ENCODE assay signal across 23 cellular contexts in the genomic region with DNA sequence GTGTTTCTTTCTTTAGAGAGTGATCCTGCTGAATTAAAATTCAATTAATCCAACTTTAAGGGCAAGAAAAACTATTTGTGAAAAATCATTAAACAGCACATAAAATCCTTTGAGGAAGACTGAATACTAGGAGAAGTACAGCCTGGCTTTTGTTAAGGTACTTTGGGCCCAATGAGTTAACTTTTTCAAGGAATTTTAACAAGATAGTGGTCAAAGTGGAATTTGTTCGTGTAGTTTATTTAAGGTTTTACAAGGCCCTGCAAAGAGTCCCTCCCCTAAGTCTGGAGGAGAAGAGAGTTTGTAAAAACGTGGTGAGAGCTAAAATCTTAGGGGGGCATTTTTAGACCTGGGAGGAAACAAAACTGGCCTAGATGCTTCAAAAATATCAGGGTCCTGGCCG. TPM values are rescaled to one million over a fixed set of nuclear protein-coding genes. Genes with fewer than 3 reads are reported as not detected.
DNase-seq lines count a peak whose midpoint lies in the region; ATAC-seq and TF ChIP-seq lines count a peak whose summit lies in the region.
"Had no signal": no experiment of that assay in that cellular context is flagged by ENCODE, and none has a peak within 500 bp of the region (broad histone marks: within the 10 kb centered on the region; RNA-seq: fewer than 3 reads in every experiment).

No MANE protein-coding gene starts in this region.

- no peak overlapping the region for H3K18ac ChIP-seq in H9 (ENCODE audit: insufficient read length, low read depth, low read length)

- no peak overlapping the region for H3K4ac ChIP-seq in H9 (ENCODE audit: low read depth, low read length)

- no peak overlapping the region for H4K8ac ChIP-seq in H9 (replicated peaks; ENCODE audit: insufficient read length, low read depth, low read length)

- H3K9me2 ChIP-seq in hepatocyte (replicated peaks; ENCODE audit: insufficient read depth) = no peaks in the 10 kb centered on the region
- H3K9me2 ChIP-seq: SK-N-SH had no signal

- POLR2A ChIA-PET in BJ (lab: Charles Lee) = no interaction called here

- no CpG with 5 or more reads among the region's 3 CpGs for WGBS in H9 (ENCODE audit: extremely low coverage, insufficient read length, low lambda C conversion rate)
- 18% methylated on average over 3 of the region's 3 CpGs for WGBS in hepatocyte (ENCODE audit: low lambda C conversion rate, missing lambda C conversion rate)

- no peak overlapping the region for H4K5ac ChIP-seq in H9 (ENCODE audit: insufficient read length, low read depth, low read length)

- H3K36me3 ChIP-seq in BJ (ENCODE audit: control insufficient read depth, insufficient read depth, low read length) = no peaks in the 10 kb centered on the region
- H3K36me3 ChIP-seq in hepatocyte (replicated peaks; ENCODE audit: insufficient read depth, low read depth) = no peaks in the 10 kb centered on the region
- H3K36me3 ChIP-seq: BLaER1 treated with 17β-estradiol and CSF1 and Interleukin-3, amounts not matched to agents 10 nM and 100 nM had no signal

- H3K27ac Mint-ChIP-seq in H9 (peak overlapping the region; percentile 37 to 73 (median 57); a peak in 5 of 7 replicates), T-helper 17 cell (peak overlapping the region; percentile 47)
- no peak overlapping the region for H3K27ac Mint-ChIP-seq in activated naive CD8-positive, alpha-beta T cell treated with anti-CD3 and anti-CD28 coated beads for 36 hours
- H3K27ac Mint-ChIP-seq: CD4-positive, alpha-beta T cell; IgD-negative memory B cell had no signal

- H4K20me1 ChIP-seq in H9 (ENCODE audit: control insufficient read depth, insufficient read depth, insufficient read length) (no peaks in the 10 kb centered on the region), hepatocyte (ENCODE audit: insufficient read depth, poor library complexity, severe bottlenecking) (no peaks in the 10 kb centered on the region)
- H4K20me1 ChIP-seq: BLaER1 treated with 17β-estradiol and CSF1 and Interleukin-3, amounts not matched to agents 10 nM and 100 nM had no signal

- H3K27me3 ChIP-seq in BJ (ENCODE audit: control insufficient read depth, insufficient read depth, low read length) = peaks cover 3% of the 10 kb centered on the region; the same call in 1 of the 2 replicates
- H3K27me3 ChIP-seq in H9 (ENCODE audit: insufficient read depth, low read length) = no peaks in the 10 kb centered on the region
- no peaks in the 10 kb centered on the region for H3K27me3 ChIP-seq in hepatocyte
- H3K27me3 ChIP-seq: BLaER1 treated with 17β-estradiol and CSF1 and Interleukin-3, amounts not matched to agents 10 nM and 100 nM had no signal

- no peak overlapping the region for H2BK20ac ChIP-seq in H9 (ENCODE audit: low read depth, low read length, poor library complexity, severe bottlenecking)

- H3K56ac ChIP-seq in H9 (ENCODE audit: insufficient read length, low read depth, low read length) = no peak overlapping the region

- H3K4me2 ChIP-seq in H9 (ENCODE audit: insufficient read depth, insufficient read length, low read length) (no peak overlapping the region), hepatocyte (peak overlapping the region; percentile 21)
- H3K4me2 ChIP-seq: BLaER1 treated with 17β-estradiol and CSF1 and Interleukin-3, amounts not matched to agents 10 nM and 100 nM; SK-N-SH had no signal

- no peak overlapping the region for H3K23ac ChIP-seq in H9 (ENCODE audit: insufficient read length, low read depth, low read length)

- H2BK120ac ChIP-seq in H9 (ENCODE audit: low read depth, low read length, poor library complexity, severe bottlenecking) = no peak overlapping the region

- no peak overlapping the region for H2BK12ac ChIP-seq in H9 (ENCODE audit: insufficient read length, low read depth, low read length)

- H3K4me1 Mint-ChIP-seq in H9 (peaks cover 37 to 41% of the 10 kb centered on the region in 2 experiments), T-helper 17 cell (peaks cover 3% of the 10 kb centered on the region)
- H3K4me1 Mint-ChIP-seq in activated naive CD8-positive, alpha-beta T cell treated with anti-CD3 and anti-CD28 coated beads for 36 hours = no peaks in the 10 kb centered on the region

- H3K9me3 ChIP-seq in H9 (ENCODE audit: control insufficient read depth, low read depth, low read length) (no peaks in the 10 kb centered on the region), T-helper 17 cell (ENCODE audit: control insufficient read depth, low read length, poor library complexity, severe bottlenecking) (no peaks in the 10 kb centered on the region), hepatocyte (ENCODE audit: low read depth) (no peaks in the 10 kb centered on the region)
- H3K9me3 ChIP-seq: BLaER1 treated with 17β-estradiol and CSF1 and Interleukin-3, amounts not matched to agents 10 nM and 100 nM; SK-N-SH had no signal

- H3K4me3 ChIP-seq in BJ (ENCODE audit: low read depth, low read length) (no peak overlapping the region), hepatocyte (no peak overlapping the region), foreskin fibroblast (ENCODE audit: low read depth in 1 of 2, low read length in 2 of 2) (no peak overlapping the region)
- H3K4me3 ChIP-seq: BLaER1 treated with 17β-estradiol and CSF1 and Interleukin-3, amounts not matched to agents 10 nM and 100 nM had no signal

- H3K79me2 ChIP-seq in H9 (ENCODE audit: insufficient read depth, low read length) (0 out of 2 replicates have a peak, but pooled peaks cover 2% of the 10 kb centered on the region), hepatocyte (peaks cover 8% of the 10 kb centered on the region)

- no peaks in the 10 kb centered on the region for H3K23me2 ChIP-seq in H9 (ENCODE audit: insufficient read length, low read depth, low read length, poor library complexity, severe bottlenecking)

- no peak overlapping the region for H3K14ac ChIP-seq in H9 (ENCODE audit: insufficient read depth, low read length)

- peaks cover 1% of the 10 kb centered on the region; the same call in 1 of the 2 replicates for H3K27me3 Mint-ChIP-seq in H9 (ENCODE audit: low read depth)
- no peaks in the 10 kb centered on the region for H3K27me3 Mint-ChIP-seq in T-helper 17 cell
- H3K27me3 Mint-ChIP-seq in activated naive CD8-positive, alpha-beta T cell treated with anti-CD3 and anti-CD28 coated beads for 36 hours = no peaks in the 10 kb centered on the region
- H3K27me3 Mint-ChIP-seq: CD4-positive, alpha-beta T cell; IgD-negative memory B cell had no signal

- no peak overlapping the region for H2AK5ac ChIP-seq in H9 (ENCODE audit: insufficient read length, low read length)

- CTCF ChIA-PET in BJ (lab: Yijun Ruan, JAX) = interaction anchor here (2.2 kb wide), 1 partner anchor 10 kb away, joined by 11 read pairs; no protein-coding TSS in a partner anchor

- H3T11ph ChIP-seq in H9 (ENCODE audit: low read length) = no peak overlapping the region

- no peak overlapping the region for H3K4me3 Mint-ChIP-seq in H9
- no peak overlapping the region for H3K4me3 Mint-ChIP-seq in T-helper 17 cell
- H3K4me3 Mint-ChIP-seq in activated naive CD8-positive, alpha-beta T cell treated with anti-CD3 and anti-CD28 coated beads for 36 hours = no peak overlapping the region
- H3K4me3 Mint-ChIP-seq: CD4-positive, alpha-beta T cell; IgD-negative memory B cell had no signal

- no peak overlapping the region for H2BK15ac ChIP-seq in H9 (ENCODE audit: low read depth, low read length)

- H3K9me3 Mint-ChIP-seq in H9 = peaks cover 5 to 9% of the 10 kb centered on the region in 2 experiments
- H3K9me3 Mint-ChIP-seq in activated naive CD8-positive, alpha-beta T cell treated with anti-CD3 and anti-CD28 coated beads for 36 hours = no peaks in the 10 kb centered on the region
- H3K9me3 Mint-ChIP-seq: CD4-positive, alpha-beta T cell; IgD-negative memory B cell had no signal

- ATAC-seq in T-helper 17 cell (no peak), HG03571 (IDR thresholded peaks at IDR 0.05; ENCODE audit: unreplicated experiment) (no peak)

- no peak for TF ChIP-seq CTCF in BJ (IDR thresholded peaks at IDR 0.05; ENCODE audit: insufficient read depth, low read depth, low read length)
- TF ChIP-seq CTCF in H9 (conservative IDR thresholded peaks at IDR 0.05) = no peak
- no peak for TF ChIP-seq CTCF in hepatocyte (IDR thresholded peaks at IDR 0.05; ENCODE audit: poor library complexity)
- no peak for TF ChIP-seq CTCF in foreskin fibroblast (IDR thresholded peaks at IDR 0.05; ENCODE audit: low read depth, low read length)

- H2AFZ ChIP-seq in H9 (ENCODE audit: low read length) = no peak overlapping the region
- H2AFZ ChIP-seq in hepatocyte = no peak overlapping the region

- no peaks in the 10 kb centered on the region for H3K4me1 ChIP-seq in H9 (ENCODE audit: insufficient read depth, low read length)
- H3K4me1 ChIP-seq in hepatocyte (ENCODE audit: insufficient read depth) = peaks cover 26% of the 10 kb centered on the region
- H3K4me1 ChIP-seq: BLaER1 treated with 17β-estradiol and CSF1 and Interleukin-3, amounts not matched to agents 10 nM and 100 nM had no signal

- no peak overlapping the region for H3K9ac ChIP-seq in H9 (ENCODE audit: extremely low read depth, insufficient read length, low read length)
- H3K9ac ChIP-seq: BLaER1 treated with 17β-estradiol and CSF1 and Interleukin-3, amounts not matched to agents 10 nM and 100 nM; SK-N-SH had no signal

- H4K91ac ChIP-seq in H9 (ENCODE audit: insufficient read length, low read depth, low read length) = no peak overlapping the region

- peaks cover 17 to 35% (median 24%) of the 10 kb centered on the region in 3 experiments for H3K36me3 Mint-ChIP-seq in H9 (ENCODE audit: insufficient read depth in 1 of 3, low read depth in 3 of 3)
- peaks cover 2% of the 10 kb centered on the region for H3K36me3 Mint-ChIP-seq in T-helper 17 cell (ENCODE audit: low read depth)
- no peaks in the 10 kb centered on the region for H3K36me3 Mint-ChIP-seq in activated naive CD8-positive, alpha-beta T cell treated with anti-CD3 and anti-CD28 coated beads for 36 hours

- no peak overlapping the region for H2BK5ac ChIP-seq in H9 (ENCODE audit: insufficient read length, low read length)

- DNase-seq in BJ (ENCODE audit: low read depth) = peak; percentile 54
- no peak for DNase-seq in H9
- no peak for DNase-seq in T-helper 17 cell
- no peak for DNase-seq in hepatocyte (ENCODE audit: low spot score)
- DNase-seq in foreskin fibroblast = no peak
- no peak for DNase-seq in activated naive CD8-positive, alpha-beta T cell treated with anti-CD3 and anti-CD28 coated beads for 36 hours
- DNase-seq: CD4-positive, alpha-beta T cell; COR-L47; EL; GF-D8; MV-4-11; NCI-H1105; NCI-H1436 treated with DMSO at 0.1 percent for 48 hours; NCI-H1930; NCI-H446; NCI-H524 treated with DMSO at 0.1 percent for 48 hours; NCI-H774; SK-N-SH; SW 1271 had no signal

- H3K79me1 ChIP-seq in H9 (ENCODE audit: insufficient read depth, low read depth, low read length, poor library complexity, severe bottlenecking) = no peaks in the 10 kb centered on the region

- H3K27ac ChIP-seq in H9 (ENCODE audit: insufficient read length, low read depth, low read length) = no peak overlapping the region
- H3K27ac ChIP-seq in hepatocyte = peak overlapping the region; percentile 57
- H3K27ac ChIP-seq: BLaER1 treated with 17β-estradiol and CSF1 and Interleukin-3, amounts not matched to agents 10 nM and 100 nM had no signal

RNA-seq across cellular contexts. Expression of a gene that starts 26.0 kb away (rescaled TPM):
- polyA plus RNA-seq in BJ (2011; rRNA removed) (not detected in 2 replicates), hepatocyte (1.9 and 2.5 TPM in 2 replicates)
- not detected in 2 replicates for polyA minus RNA-seq in BJ (2011; rRNA and poly(A)+ RNA removed)
- total RNA-seq in H9 (2021) (364 and 376 TPM in 2 replicates), T-helper 17 cell (under 1 TPM in 1 of 2 donors, not detected in 1; 0.03 TPM), hepatocyte (11.5 and 14.5 TPM in 2 replicates)
- total RNA-seq in activated naive CD8-positive, alpha-beta T cell treated with anti-CD3 and anti-CD28 coated beads for 36 hours = under 1 TPM; 0.10 to 0.14 TPM
- polyA plus RNA-seq: AG04450, IgD-negative memory B cell, SK-N-SH had no signal

Comparison
In these comparisons a context has a peak if more than half of its experiments do, and no peak if none do; other contexts are left out.
1. RNA of a gene that starts 26.0 kb away (total RNA-seq): 364 to 376 TPM in H9; 11.5 to 14.5 TPM in hepatocyte, 0.10 to 0.14 TPM in activated naive CD8-positive, alpha-beta T cell treated with anti-CD3 and anti-CD28 coated beads for 36 hours and 0.03 TPM in T-helper 17 cell; every median in the first group is over 10 times any median in the second.